8 cellular contexts compared by ENCODE assay signal in genomic region chr6:7140631-7141366, GRCh38. TPM values are rescaled to one million over a fixed set of nuclear protein-coding genes. Genes with fewer than 3 reads are reported as not detected.
DNase-seq lines count a peak whose midpoint lies in the region; ATAC-seq and TF ChIP-seq lines count a peak whose summit lies in the region.

No MANE protein-coding gene starts in this region.

- no peaks in the 10 kb centered on the region for H3K9me3 Mint-ChIP-seq in CD4-positive, CD25-positive, alpha-beta regulatory T cell
- no peaks in the 10 kb centered on the region for H3K9me3 Mint-ChIP-seq in activated T-cell treated with anti-CD3 and anti-CD28 coated beads, Interleukin-2, amount 50 U/mL, for 4 hours

- no peaks in the 10 kb centered on the region for H3K36me3 ChIP-seq in CD4-positive, CD25-positive, alpha-beta regulatory T cell (ENCODE audit: control insufficient read depth, insufficient read depth, low read length)
- H3K36me3 ChIP-seq in OCI-LY3 (replicated peaks; ENCODE audit: low read depth, low read length) (no peaks in the 10 kb centered on the region), esophagus (ENCODE audit: control insufficient read depth in 2 of 2, insufficient read depth in 2 of 2, low read length in 1 of 2) (peaks cover 0 to 2% of the 10 kb centered on the region in 2 donors), mucosa of stomach (ENCODE audit: control insufficient read depth, insufficient read depth, low read length) (no peaks in the 10 kb centered on the region)

- H3K79me2 ChIP-seq in OCI-LY3 (ENCODE audit: low read length), result peaks cover 81% of the 10 kb centered on the region

- H3K9me3 ChIP-seq in CD4-positive, CD25-positive, alpha-beta regulatory T cell (ENCODE audit: control insufficient read depth in 2 of 2, low read length in 2 of 2), result no peaks in the 10 kb centered on the region
- H3K9me3 ChIP-seq in OCI-LY3 (ENCODE audit: insufficient read depth, low read length), result no peaks in the 10 kb centered on the region
- no peaks in the 10 kb centered on the region for H3K9me3 ChIP-seq in esophagus (ENCODE audit: control insufficient read depth in 2 of 2, insufficient read depth in 1 of 2, low read depth in 1 of 2, low read length in 1 of 2)
- H3K9me3 ChIP-seq in mucosa of stomach (ENCODE audit: control insufficient read depth, low read length), result no peaks in the 10 kb centered on the region

- peak; percentile 72 to 78 (median 72) for DNase-seq in CD4-positive, CD25-positive, alpha-beta regulatory T cell
- DNase-seq in activated T-cell treated with anti-CD3 and anti-CD28 coated beads, Interleukin-2, amount 50 U/mL, for 4 hours, result peak; percentile 69
- peak; percentile 86 for DNase-seq in stimulated activated CD8-positive, alpha-beta memory T cell treated with anti-CD3 and anti-CD28 coated beads, Interleukin-4, amount 100 ng/mL, for 48 hours

- 3% methylated on average over 58 to 66 of the region's 66 CpGs for WGBS in esophagus, 2 donors

- no peaks in the 10 kb centered on the region for H3K27me3 ChIP-seq in CD4-positive, CD25-positive, alpha-beta regulatory T cell (ENCODE audit: control insufficient read depth, insufficient read depth, low read length)
- no peaks in the 10 kb centered on the region for H3K27me3 ChIP-seq in OCI-LY3 (ENCODE audit: low read depth, low read length)
- H3K27me3 ChIP-seq in esophagus (ENCODE audit: control insufficient read depth in 1 of 2, insufficient read depth in 2 of 2, low read length in 2 of 2), result no peaks in the 10 kb centered on the region
- H3K27me3 ChIP-seq in mucosa of stomach (ENCODE audit: control insufficient read depth, insufficient read depth, low read length), result no peaks in the 10 kb centered on the region

- H3K9ac ChIP-seq in OCI-LY3 (ENCODE audit: low read length), result peak overlapping the region; percentile 71
- H3K9ac ChIP-seq in mucosa of stomach (ENCODE audit: low read length), result peak overlapping the region; percentile 79

- H3K27ac Mint-ChIP-seq in CD4-positive, CD25-positive, alpha-beta regulatory T cell, result peak overlapping the region; percentile 82 to 91 (median 87)

- H3K4me1 Mint-ChIP-seq in CD4-positive, CD25-positive, alpha-beta regulatory T cell, result peaks cover 33 to 71% (median 51%) of the 10 kb centered on the region in 4 donors
- peaks cover 70% of the 10 kb centered on the region for H3K4me1 Mint-ChIP-seq in activated T-cell treated with anti-CD3 and anti-CD28 coated beads, Interleukin-2, amount 50 U/mL, for 4 hours (ENCODE audit: low read depth)

- H3K4me3 ChIP-seq in CD4-positive, CD25-positive, alpha-beta regulatory T cell (ENCODE audit: low read depth, low read length), result peak overlapping the region; percentile 81
- peak overlapping the region; percentile 78 for H3K4me3 ChIP-seq in OCI-LY3 (ENCODE audit: low read length)
- peak overlapping the region; percentile 51 to 79 for H3K4me3 ChIP-seq in esophagus (ENCODE audit: low read depth in 1 of 2, low read length in 2 of 2)
- peak overlapping the region; percentile 33 for H3K4me3 ChIP-seq in mucosa of stomach (ENCODE audit: low read length)

- no peak for TF ChIP-seq CTCF in OCI-LY3 (IDR thresholded peaks at IDR 0.05; ENCODE audit: low read depth, low read length)

- ATAC-seq in CD4-positive, CD25-positive, alpha-beta regulatory T cell (ENCODE audit: low read depth in 2 of 2), result peak; percentile 85 to 86
- ATAC-seq in GM19395 (IDR thresholded peaks at IDR 0.05; ENCODE audit: unreplicated experiment) (peak; percentile 45), HG03520 (IDR thresholded peaks at IDR 0.05; ENCODE audit: unreplicated experiment) (peak; percentile 47)
- ATAC-seq in activated T-cell treated with anti-CD3 and anti-CD28 coated beads, Interleukin-2, amount 50 U/mL, for 4 hours, result peak; percentile 88 to 89

- H2AFZ ChIP-seq in OCI-LY3 (ENCODE audit: low read depth, low read length), result no peak overlapping the region

- H3K27me3 Mint-ChIP-seq in CD4-positive, CD25-positive, alpha-beta regulatory T cell, result no peaks in the 10 kb centered on the region
- no peaks in the 10 kb centered on the region for H3K27me3 Mint-ChIP-seq in activated T-cell treated with anti-CD3 and anti-CD28 coated beads, Interleukin-2, amount 50 U/mL, for 4 hours (ENCODE audit: low read depth)

- H3K4me2 ChIP-seq in OCI-LY3 (ENCODE audit: low read length), result peak overlapping the region; percentile 98

- peaks cover 44% of the 10 kb centered on the region for H4K20me1 ChIP-seq in OCI-LY3 (ENCODE audit: insufficient read depth, low read length)

- H3K36me3 Mint-ChIP-seq in CD4-positive, CD25-positive, alpha-beta regulatory T cell, result no peaks in the 10 kb centered on the region
- no peaks in the 10 kb centered on the region for H3K36me3 Mint-ChIP-seq in activated T-cell treated with anti-CD3 and anti-CD28 coated beads, Interleukin-2, amount 50 U/mL, for 4 hours (ENCODE audit: insufficient read depth)

- H3K4me1 ChIP-seq in CD4-positive, CD25-positive, alpha-beta regulatory T cell (ENCODE audit: control insufficient read depth, insufficient read depth, low read length, poor library complexity, severe bottlenecking), result peaks cover 44% of the 10 kb centered on the region
- H3K4me1 ChIP-seq in OCI-LY3 (ENCODE audit: low read length) (peaks cover 89% of the 10 kb centered on the region), esophagus (ENCODE audit: control insufficient read depth in 2 of 2, insufficient read depth in 2 of 2, low read length in 1 of 2) (peaks cover 10 to 14% of the 10 kb centered on the region in 2 donors), mucosa of stomach (ENCODE audit: control insufficient read depth, insufficient read depth, low read length) (peaks cover 57% of the 10 kb centered on the region)

- H3K4me3 Mint-ChIP-seq in CD4-positive, CD25-positive, alpha-beta regulatory T cell, result peak overlapping the region; percentile 85 to 92 (median 89)
- H3K4me3 Mint-ChIP-seq in activated T-cell treated with anti-CD3 and anti-CD28 coated beads, Interleukin-2, amount 50 U/mL, for 4 hours, result peak overlapping the region; percentile 82

- H3K27ac ChIP-seq in CD4-positive, CD25-positive, alpha-beta regulatory T cell (ENCODE audit: insufficient read depth, low read length, poor library complexity, severe bottlenecking), result peak overlapping the region; percentile 66
- H3K27ac ChIP-seq in OCI-LY3 (ENCODE audit: low read length) (peak overlapping the region; percentile 33), esophagus (ENCODE audit: low read depth in 2 of 2, low read length in 1 of 2) (peak overlapping the region; percentile 96 to 99)

RNA-seq across cellular contexts. Expression of gene RREB1, which starts 33.0 kb away (rescaled TPM):
- total RNA-seq in CD4-positive, CD25-positive, alpha-beta regulatory T cell, result 45.2 TPM
- 1 to 10 TPM; 1.2 to 3.8 (median 2.1) TPM for polyA plus RNA-seq in CD4-positive, CD25-positive, alpha-beta regulatory T cell
- 10 to 100 TPM; 18.5 to 20.7 (median 19.2) TPM for total RNA-seq in activated T-cell treated with anti-CD3 and anti-CD28 coated beads, Interleukin-2, amount 50 U/mL, for 4 hours
- polyA plus RNA-seq in esophagus, result 10 to 100 TPM; 13.0 to 19.7 TPM

Comparison
In these comparisons a context has a peak if more than half of its experiments do, and no peak if none do; other contexts are left out.
1. Peak in every context shown above with its lines: DNase-seq, ATAC-seq, H3K4me3 ChIP-seq and H3K27ac ChIP-seq.
2. H3K27ac ChIP-seq: peak in every context shown above with its lines; median percentile 98 in esophagus; 66 in CD4-positive, CD25-positive, alpha-beta regulatory T cell; 33 in OCI-LY3.